6 cellular contexts compared by ENCODE assay signal in the genomic region with DNA sequence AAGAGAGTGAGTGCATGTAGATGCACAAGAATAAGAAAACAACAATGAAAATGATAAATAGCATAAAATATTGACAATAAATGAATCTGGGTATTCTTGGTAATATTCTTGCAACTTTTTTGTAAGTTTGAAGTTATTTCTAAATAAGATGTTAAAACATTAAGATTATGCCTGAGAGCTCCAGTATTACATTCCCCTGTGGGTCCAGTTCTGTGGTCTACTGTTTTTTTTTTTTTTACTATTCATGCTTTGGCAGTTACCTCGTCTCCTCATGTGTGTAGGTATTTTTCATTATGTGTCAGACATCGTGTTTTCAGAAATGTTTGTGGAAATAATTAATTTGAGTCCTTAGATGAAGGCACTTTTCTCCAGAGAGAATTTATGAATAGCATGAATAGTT.
"Had no signal": no experiment of that assay in that cellular context is flagged by ENCODE, and none has a peak within 500 bp of the region (broad histone marks: within the 10 kb centered on the region; RNA-seq: fewer than 3 reads in every experiment).

No MANE protein-coding gene starts in this region.

- H3K27ac ChIP-seq: HL-60, KMS-11 had no signal

- DNase-seq: IMR-90, KBM-7, KG1 had no signal

- H3K4me3 ChIP-seq: K562 had no signal
